Comparison of ENCODE assay signal across 1 cellular context in the genomic region with DNA sequence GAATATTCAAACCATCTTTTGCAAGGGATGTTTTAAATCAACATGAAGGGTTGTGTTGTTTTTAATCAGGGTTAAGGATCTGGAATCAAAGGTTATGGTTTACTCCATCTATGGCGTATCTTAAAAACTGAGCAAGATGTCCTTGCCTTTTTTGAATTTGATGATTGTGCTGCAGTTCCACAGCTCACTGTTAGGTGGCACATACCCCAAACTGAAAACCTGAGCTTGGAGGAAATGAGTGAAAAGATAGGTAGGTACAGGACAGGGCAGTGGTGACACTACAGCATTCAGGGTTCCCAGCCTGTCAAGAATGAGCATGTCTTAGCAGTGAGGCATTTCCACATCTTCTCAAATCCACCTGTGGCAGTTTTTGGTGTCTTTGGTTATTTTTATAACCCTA.
TF ChIP-seq lines count a peak whose summit lies in the region.

No MANE protein-coding gene starts in this region.

TF ChIP-seq in H1, 55 proteins besides CTCF, POLR2A, EP300 and RAD21:
- TF ChIP-seq, protein P1, sequence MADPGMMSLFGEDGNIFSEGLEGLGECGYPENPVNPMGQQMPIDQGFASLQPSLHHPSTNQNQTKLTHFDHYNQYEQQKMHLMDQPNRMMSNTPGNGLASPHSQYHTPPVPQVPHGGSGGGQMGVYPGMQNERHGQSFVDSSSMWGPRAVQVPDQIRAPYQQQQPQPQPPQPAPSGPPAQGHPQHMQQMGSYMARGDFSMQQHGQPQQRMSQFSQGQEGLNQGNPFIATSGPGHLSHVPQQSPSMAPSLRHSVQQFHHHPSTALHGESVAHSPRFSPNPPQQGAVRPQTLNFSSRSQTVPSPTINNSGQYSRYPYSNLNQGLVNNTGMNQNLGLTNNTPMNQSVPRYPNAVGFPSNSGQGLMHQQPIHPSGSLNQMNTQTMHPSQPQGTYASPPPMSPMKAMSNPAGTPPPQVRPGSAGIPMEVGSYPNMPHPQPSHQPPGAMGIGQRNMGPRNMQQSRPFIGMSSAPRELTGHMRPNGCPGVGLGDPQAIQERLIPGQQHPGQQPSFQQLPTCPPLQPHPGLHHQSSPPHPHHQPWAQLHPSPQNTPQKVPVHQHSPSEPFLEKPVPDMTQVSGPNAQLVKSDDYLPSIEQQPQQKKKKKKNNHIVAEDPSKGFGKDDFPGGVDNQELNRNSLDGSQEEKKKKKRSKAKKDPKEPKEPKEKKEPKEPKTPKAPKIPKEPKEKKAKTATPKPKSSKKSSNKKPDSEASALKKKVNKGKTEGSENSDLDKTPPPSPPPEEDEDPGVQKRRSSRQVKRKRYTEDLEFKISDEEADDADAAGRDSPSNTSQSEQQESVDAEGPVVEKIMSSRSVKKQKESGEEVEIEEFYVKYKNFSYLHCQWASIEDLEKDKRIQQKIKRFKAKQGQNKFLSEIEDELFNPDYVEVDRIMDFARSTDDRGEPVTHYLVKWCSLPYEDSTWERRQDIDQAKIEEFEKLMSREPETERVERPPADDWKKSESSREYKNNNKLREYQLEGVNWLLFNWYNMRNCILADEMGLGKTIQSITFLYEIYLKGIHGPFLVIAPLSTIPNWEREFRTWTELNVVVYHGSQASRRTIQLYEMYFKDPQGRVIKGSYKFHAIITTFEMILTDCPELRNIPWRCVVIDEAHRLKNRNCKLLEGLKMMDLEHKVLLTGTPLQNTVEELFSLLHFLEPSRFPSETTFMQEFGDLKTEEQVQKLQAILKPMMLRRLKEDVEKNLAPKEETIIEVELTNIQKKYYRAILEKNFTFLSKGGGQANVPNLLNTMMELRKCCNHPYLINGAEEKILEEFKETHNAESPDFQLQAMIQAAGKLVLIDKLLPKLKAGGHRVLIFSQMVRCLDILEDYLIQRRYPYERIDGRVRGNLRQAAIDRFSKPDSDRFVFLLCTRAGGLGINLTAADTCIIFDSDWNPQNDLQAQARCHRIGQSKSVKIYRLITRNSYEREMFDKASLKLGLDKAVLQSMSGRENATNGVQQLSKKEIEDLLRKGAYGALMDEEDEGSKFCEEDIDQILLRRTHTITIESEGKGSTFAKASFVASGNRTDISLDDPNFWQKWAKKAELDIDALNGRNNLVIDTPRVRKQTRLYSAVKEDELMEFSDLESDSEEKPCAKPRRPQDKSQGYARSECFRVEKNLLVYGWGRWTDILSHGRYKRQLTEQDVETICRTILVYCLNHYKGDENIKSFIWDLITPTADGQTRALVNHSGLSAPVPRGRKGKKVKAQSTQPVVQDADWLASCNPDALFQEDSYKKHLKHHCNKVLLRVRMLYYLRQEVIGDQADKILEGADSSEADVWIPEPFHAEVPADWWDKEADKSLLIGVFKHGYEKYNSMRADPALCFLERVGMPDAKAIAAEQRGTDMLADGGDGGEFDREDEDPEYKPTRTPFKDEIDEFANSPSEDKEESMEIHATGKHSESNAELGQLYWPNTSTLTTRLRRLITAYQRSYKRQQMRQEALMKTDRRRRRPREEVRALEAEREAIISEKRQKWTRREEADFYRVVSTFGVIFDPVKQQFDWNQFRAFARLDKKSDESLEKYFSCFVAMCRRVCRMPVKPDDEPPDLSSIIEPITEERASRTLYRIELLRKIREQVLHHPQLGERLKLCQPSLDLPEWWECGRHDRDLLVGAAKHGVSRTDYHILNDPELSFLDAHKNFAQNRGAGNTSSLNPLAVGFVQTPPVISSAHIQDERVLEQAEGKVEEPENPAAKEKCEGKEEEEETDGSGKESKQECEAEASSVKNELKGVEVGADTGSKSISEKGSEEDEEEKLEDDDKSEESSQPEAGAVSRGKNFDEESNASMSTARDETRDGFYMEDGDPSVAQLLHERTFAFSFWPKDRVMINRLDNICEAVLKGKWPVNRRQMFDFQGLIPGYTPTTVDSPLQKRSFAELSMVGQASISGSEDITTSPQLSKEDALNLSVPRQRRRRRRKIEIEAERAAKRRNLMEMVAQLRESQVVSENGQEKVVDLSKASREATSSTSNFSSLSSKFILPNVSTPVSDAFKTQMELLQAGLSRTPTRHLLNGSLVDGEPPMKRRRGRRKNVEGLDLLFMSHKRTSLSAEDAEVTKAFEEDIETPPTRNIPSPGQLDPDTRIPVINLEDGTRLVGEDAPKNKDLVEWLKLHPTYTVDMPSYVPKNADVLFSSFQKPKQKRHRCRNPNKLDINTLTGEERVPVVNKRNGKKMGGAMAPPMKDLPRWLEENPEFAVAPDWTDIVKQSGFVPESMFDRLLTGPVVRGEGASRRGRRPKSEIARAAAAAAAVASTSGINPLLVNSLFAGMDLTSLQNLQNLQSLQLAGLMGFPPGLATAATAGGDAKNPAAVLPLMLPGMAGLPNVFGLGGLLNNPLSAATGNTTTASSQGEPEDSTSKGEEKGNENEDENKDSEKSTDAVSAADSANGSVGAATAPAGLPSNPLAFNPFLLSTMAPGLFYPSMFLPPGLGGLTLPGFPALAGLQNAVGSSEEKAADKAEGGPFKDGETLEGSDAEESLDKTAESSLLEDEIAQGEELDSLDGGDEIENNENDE (IDR thresholded peaks at IDR 0.05; ENCODE audit: insufficient replicate concordance, low read length), result no peak
- TF ChIP-seq, protein P2, sequence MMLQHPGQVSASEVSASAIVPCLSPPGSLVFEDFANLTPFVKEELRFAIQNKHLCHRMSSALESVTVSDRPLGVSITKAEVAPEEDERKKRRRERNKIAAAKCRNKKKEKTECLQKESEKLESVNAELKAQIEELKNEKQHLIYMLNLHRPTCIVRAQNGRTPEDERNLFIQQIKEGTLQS (IDR thresholded peaks at IDR 0.05; ENCODE audit: insufficient read depth, low read depth, low read length), result no peak
- no peak for TF ChIP-seq SP4 (IDR thresholded peaks at IDR 0.05; ENCODE audit: low read length)
- no peak for TF ChIP-seq CREB1 (IDR thresholded peaks at IDR 0.05)
- no peak for TF ChIP-seq CEBPB (IDR thresholded peaks at IDR 0.05; ENCODE audit: low read depth, low read length)
- no peak for TF ChIP-seq CTBP2 (IDR thresholded peaks at IDR 0.05; ENCODE audit: borderline replicate concordance, insufficient read depth, insufficient read length, low read length)
- TF ChIP-seq KDM4A (IDR thresholded peaks at IDR 0.05; ENCODE audit: low read depth, low read length, severe bottlenecking), result no peak
- no peak for TF ChIP-seq TCF12 (IDR thresholded peaks at IDR 0.05; ENCODE audit: low read depth, low read length)
- no peak for TF ChIP-seq SRF (IDR thresholded peaks at IDR 0.05; ENCODE audit: low read depth, low read length)
- no peak for TF ChIP-seq CHD2 (IDR thresholded peaks at IDR 0.05; ENCODE audit: low read length)
- no peak for TF ChIP-seq GABPA (IDR thresholded peaks at IDR 0.05; ENCODE audit: borderline replicate concordance, insufficient read depth, low read length)
- no peak for TF ChIP-seq JUND (IDR thresholded peaks at IDR 0.05; ENCODE audit: low read length)
- TF ChIP-seq ASH2L (IDR thresholded peaks at IDR 0.05; ENCODE audit: low read length), result no peak
